In genomic region chr5:54754878-54755277, GRCh38 we compare ENCODE assay signal across 19 cellular contexts.
DNase-seq lines count a peak whose midpoint lies in the region; ATAC-seq, FAIRE-seq and TF ChIP-seq lines count a peak whose summit lies in the region.
"Had no signal": no experiment of that assay in that cellular context is flagged by ENCODE, and none has a peak within 500 bp of the region (broad histone marks: within the 10 kb centered on the region; RNA-seq: fewer than 3 reads in every experiment).

No MANE protein-coding gene starts in this region.

- peak overlapping the region; percentile 56 for H2AK9ac ChIP-seq in IMR-90 (replicated peaks; ENCODE audit: low read depth, low read length, poor library complexity)

- peaks cover 0 to 5% (median 0%) of the 10 kb centered on the region in 7 donors for H3K9me3 Mint-ChIP-seq in naive B cell
- H3K9me3 Mint-ChIP-seq: CD8-positive, alpha-beta memory T cell had no signal

- no TSS peak for BruUV-seq in IMR-90 (replicated peaks; lab: Mats Ljungman, UMichigan)
- no TSS peak for BruUV-seq in GM12878 (replicated peaks; lab: Mats Ljungman, UMichigan)

- peak overlapping the region; percentile 78 for H3K23ac ChIP-seq in IMR-90 (ENCODE audit: low read depth, low read length)

- WGBS in IMR-90 (ENCODE audit: extremely low coverage in 2 of 2, insufficient read length in 1 of 2), 2 experiments: 67% methylated on average over 1 of the region's 2 CpGs; no CpG with 5 or more reads in 1 of the 2 experiments
- WGBS in GM12878 (ENCODE audit: insufficient coverage, insufficient replicate concordance, low lambda C conversion rate, missing lambda C conversion rate): 50% methylated on average over 2 of the region's 2 CpGs

- H4K20me1 ChIP-seq in IMR-90 (ENCODE audit: insufficient read depth, low read length) (no peaks in the 10 kb centered on the region), GM12878 (ENCODE audit: control insufficient read depth, insufficient read depth) (no peaks in the 10 kb centered on the region)

- peak overlapping the region; percentile 99 for H2BK120ac ChIP-seq in IMR-90 (ENCODE audit: low read depth, low read length)

- peak overlapping the region; percentile 96 for H3K14ac ChIP-seq in IMR-90 (replicated peaks; ENCODE audit: low read depth, low read length)

- TF ChIP-seq RAD21 in IMR-90 (IDR thresholded peaks at IDR 0.05; ENCODE audit: low read length): no peak
- TF ChIP-seq RAD21 in GM12878 (IDR thresholded peaks at IDR 0.05; ENCODE audit: insufficient read depth, low read depth, low read length): no peak

- peak overlapping the region; percentile 98 for H4K5ac ChIP-seq in IMR-90 (ENCODE audit: low read depth, low read length)

- ATAC-seq in IMR-90 (ENCODE audit: low read depth): no peak
- ATAC-seq in GM12878: no peak
- ATAC-seq in naive B cell (ENCODE audit: low read depth in 2 of 2): peak; percentile 82 to 85
- no peak for ATAC-seq in GM21737 (IDR thresholded peaks at IDR 0.05; ENCODE audit: unreplicated experiment)
- no peak for ATAC-seq in GM19351 (IDR thresholded peaks at IDR 0.05; ENCODE audit: unreplicated experiment)
- ATAC-seq in upper lobe of right lung: no peak
- ATAC-seq: Right ventricle myocardium inferior had no signal

- peak overlapping the region; percentile 98 for H3K4ac ChIP-seq in IMR-90 (ENCODE audit: low read depth, low read length)

- H3K27ac ChIP-seq in IMR-90 (ENCODE audit: insufficient read depth, low read length) (peak overlapping the region; percentile 94), GM12878 (ENCODE audit: control insufficient read depth, insufficient read depth) (no peak overlapping the region), upper lobe of right lung (no peak overlapping the region)
- H3K27ac ChIP-seq: C4-2B had no signal

- POLR2A ChIA-PET in IMR-90 (lab: Charles Lee; ENCODE audit: unreplicated experiment): no interaction called here
- POLR2A ChIA-PET in GM12878 (lab: Charles Lee): no interaction called here

- no peak for FAIRE-seq in GM12878 (lab: Jason Lieb, UNC)

- peaks cover 60 to 75% (median 67%) of the 10 kb centered on the region in 3 donors for H3K4me1 Mint-ChIP-seq in naive B cell

- TF ChIP-seq CTCF in IMR-90 (conservative IDR thresholded peaks at IDR 0.05; ENCODE audit: low read depth, low read length): no peak
- no peak for TF ChIP-seq CTCF in GM12878 (IDR thresholded peaks at IDR 0.05 in 2 of 3, conservative IDR thresholded peaks at IDR 0.05 in 1 of 3; ENCODE audit: control insufficient read depth in 2 of 3, extremely low read depth in 1 of 3, insufficient read depth in 1 of 3, low read depth in 3 of 3, low read length in 3 of 3)
- TF ChIP-seq CTCF in upper lobe of right lung (IDR thresholded peaks at IDR 0.05): no peak

- CTCF ChIA-PET in IMR-90 (lab: Yijun Ruan, JAX): no interaction called here
- CTCF ChIA-PET in GM12878 (lab: Yijun Ruan, JAX): no interaction called here

- H2BK5ac ChIP-seq in IMR-90 (ENCODE audit: low read depth, low read length, poor library complexity, severe bottlenecking): peak overlapping the region; percentile 80

- H3K18ac ChIP-seq in IMR-90 (ENCODE audit: low read depth, low read length): peak overlapping the region; percentile 95

- in situ Hi-C loops in IMR-90 (cut with MboI; ENCODE audit: low sequenced_read_pairs): loop anchor here (5.0 kb wide), 1 partner anchor 87 kb away; no protein-coding TSS in a partner anchor
- in situ Hi-C loops in GM12878 (cut with MboI): no loop called here

- H3K27me3 ChIP-seq in IMR-90 (ENCODE audit: control insufficient read depth, insufficient read depth, low read length) (no peaks in the 10 kb centered on the region), GM12878 (replicated peaks in 1 of 2; ENCODE audit: control insufficient read depth in 2 of 2, insufficient read depth in 2 of 2, low read length in 1 of 2) (no peaks in the 10 kb centered on the region), upper lobe of right lung (no peaks in the 10 kb centered on the region)

- no peak for TF ChIP-seq POLR2A in IMR-90 (IDR thresholded peaks at IDR 0.05; ENCODE audit: low read depth, low read length)
- TF ChIP-seq POLR2A in GM12878 (IDR thresholded peaks at IDR 0.05; ENCODE audit: low read depth, low read length): no peak

- DNase-seq in IMR-90 (no peak), GM12878 (ENCODE audit: low read depth, low spot score) (no peak), naive B cell (peak; percentile 46), NCI-H82 (lab: John Stamatoyannopoulos, UW) (no peak), upper lobe of right lung (no peak)
- DNase-seq: Calu3; CD8-positive, alpha-beta memory T cell; DMS53; GDM1; Karpas-422; MV-4-11; NCI-H1694 treated with DMSO at 0.1 percent for 48 hours; NCI-H2081 treated with DMSO at 0.1 percent for 48 hours; NCI-H446; NCI-H526 had no signal

- intact Hi-C loops in IMR-90 (cut with micrococcal nuclease) (loop anchor here (5.0 kb wide), 2 partner anchors 47 to 53 kb away; no protein-coding TSS in a partner anchor), GM12878 (cut with micrococcal nuclease; ENCODE audit: unreplicated experiment) (no loop called here), upper lobe of right lung (cut with DNase I) (no loop called here)

- peak overlapping the region; percentile 90; the same call in 1 of the 2 replicates for H3K56ac ChIP-seq in IMR-90 (ENCODE audit: extremely low read depth, insufficient read depth, low read length)

- SMC1A ChIA-PET in GM12878 (lab: Charles Lee; ENCODE audit: uncharacterized antibody, unreplicated experiment): no interaction called here

- peak overlapping the region; percentile 96; the same call in 2 of the 3 replicates for H2BK15ac ChIP-seq in IMR-90 (ENCODE audit: low read depth, low read length)

- H3K4me1 ChIP-seq in IMR-90 (ENCODE audit: control insufficient read depth, insufficient read depth, low read length) (peaks cover 29% of the 10 kb centered on the region), GM12878 (ENCODE audit: control insufficient read depth, insufficient read depth, low read length) (peaks cover 27% of the 10 kb centered on the region), upper lobe of right lung (no peaks in the 10 kb centered on the region)

- H3K4me2 ChIP-seq in IMR-90 (ENCODE audit: low read depth, low read length) (peak overlapping the region; percentile 37; the same call in 1 of the 2 replicates), GM12878 (ENCODE audit: control insufficient read depth, insufficient read depth) (no peak overlapping the region)

- H3K79me2 ChIP-seq in GM12878 (ENCODE audit: control insufficient read depth, insufficient read depth, low read length): no peaks in the 10 kb centered on the region

- H3K27ac Mint-ChIP-seq in naive B cell: peak overlapping the region; percentile 74 to 98 (median 93)

- peak overlapping the region; percentile 22; the same call in 1 of the 2 replicates for H3K9ac ChIP-seq in IMR-90 (ENCODE audit: low read depth, low read length)
- H3K9ac ChIP-seq in GM12878 (ENCODE audit: control insufficient read depth, insufficient read depth, low read length): no peak overlapping the region

- H3K27me3 Mint-ChIP-seq in naive B cell: no peaks in the 10 kb centered on the region
- H3K27me3 Mint-ChIP-seq: CD8-positive, alpha-beta memory T cell had no signal

- peaks cover 31% of the 10 kb centered on the region for H3K9me1 ChIP-seq in IMR-90 (ENCODE audit: insufficient read depth, low read length)

- RAD21 ChIA-PET in GM12878 (lab: Charles Lee; ENCODE audit: unreplicated experiment): no interaction called here

- H3K4me3 ChIP-seq in IMR-90 (ENCODE audit: insufficient read depth, low read depth, low read length) (no peak overlapping the region), GM12878 (no peak overlapping the region), upper lobe of right lung (no peak overlapping the region)

- H3K36me3 Mint-ChIP-seq in naive B cell: no peaks in the 10 kb centered on the region

- no peak for TF ChIP-seq EP300 in GM12878 (IDR thresholded peaks at IDR 0.05; ENCODE audit: borderline replicate concordance in 1 of 2, control insufficient read depth in 1 of 2, low read depth in 2 of 2, low read length in 2 of 2)

- peak overlapping the region; percentile 51 to 88 (median 76) for H3K4me3 Mint-ChIP-seq in naive B cell
- H3K4me3 Mint-ChIP-seq: CD8-positive, alpha-beta memory T cell had no signal

- H3K9me3 ChIP-seq in IMR-90 (ENCODE audit: control insufficient read depth, insufficient read depth, low read length): no peaks in the 10 kb centered on the region
- H3K9me3 ChIP-seq in GM12878 (replicated peaks; ENCODE audit: control insufficient read depth, insufficient read depth, low read length): peaks cover 2% of the 10 kb centered on the region; the same call in 2 of the 3 replicates
- H3K9me3 ChIP-seq in upper lobe of right lung: no peaks in the 10 kb centered on the region

- peak overlapping the region; percentile 99 for H4K91ac ChIP-seq in IMR-90 (ENCODE audit: insufficient read depth, low read depth, low read length)

- peak overlapping the region; percentile 86 for H2BK20ac ChIP-seq in IMR-90 (ENCODE audit: low read depth, low read length)

- H3K79me1 ChIP-seq in IMR-90 (ENCODE audit: low read depth in 1 of 2, low read length in 2 of 2): peaks cover 0 to 54% of the 10 kb centered on the region in 2 experiments; a peak in 2 of 4 replicates

- dilution Hi-C loops in IMR-90 (cut with HindIII; ENCODE audit: low sequenced_read_pairs, unreplicated experiment): no loop called here

- H3K36me3 ChIP-seq in IMR-90 (ENCODE audit: control insufficient read depth, insufficient read depth, low read length) (no peaks in the 10 kb centered on the region), GM12878 (ENCODE audit: control insufficient read depth in 2 of 2, insufficient read depth in 2 of 2, low read length in 1 of 2) (no peaks in the 10 kb centered on the region), upper lobe of right lung (no peaks in the 10 kb centered on the region)

- peak overlapping the region; percentile 64 to 94 for H4K8ac ChIP-seq in IMR-90 (ENCODE audit: low read depth in 2 of 2, low read length in 2 of 2)

- H2AFZ ChIP-seq in IMR-90 (replicated peaks; ENCODE audit: low read length, poor library complexity): peak overlapping the region; percentile 60
- H2AFZ ChIP-seq in GM12878 (ENCODE audit: control insufficient read depth, low read depth, low read length): no peak overlapping the region

- H2AK5ac ChIP-seq in IMR-90 (ENCODE audit: low read depth, low read length): peak overlapping the region; percentile 97

TF ChIP-seq in IMR-90, 13 proteins besides CTCF, POLR2A, EP300 and RAD21 (continues in another document):
- TF ChIP-seq MXI1 (IDR thresholded peaks at IDR 0.05; ENCODE audit: borderline replicate concordance, low read depth, low read length) (no peak), NFE2L2 (IDR thresholded peaks at IDR 0.05; ENCODE audit: low read depth, low read length) (no peak), SMC3 (IDR thresholded peaks at IDR 0.05; ENCODE audit: low read depth, low read length) (no peak), RCOR1 (IDR thresholded peaks at IDR 0.05; ENCODE audit: insufficient replicate concordance, low read length) (no peak)

TF ChIP-seq in GM12878, 131 proteins besides CTCF, POLR2A, EP300 and RAD21 (continues in another document):
- TF ChIP-seq PML (IDR thresholded peaks at IDR 0.05; ENCODE audit: low read length) (no peak), PAX5 (IDR thresholded peaks at IDR 0.05; ENCODE audit: borderline replicate concordance, low read depth, low read length) (0 out of 2 replicates have a peak, but pooled peaks have one; percentile 33), LARP7 (IDR thresholded peaks at IDR 0.05) (no peak), YBX1 (IDR thresholded peaks at IDR 0.05) (no peak)

Comparison
In these comparisons a context has a peak if more than half of its experiments do, and no peak if none do; other contexts are left out.
1. ATAC-seq: peak in naive B cell (2 of 2); none in IMR-90 (single experiment), GM12878 (single experiment), GM21737 (single experiment), GM19351 (single experiment) and upper lobe of right lung (single experiment).